In the genomic region with DNA sequence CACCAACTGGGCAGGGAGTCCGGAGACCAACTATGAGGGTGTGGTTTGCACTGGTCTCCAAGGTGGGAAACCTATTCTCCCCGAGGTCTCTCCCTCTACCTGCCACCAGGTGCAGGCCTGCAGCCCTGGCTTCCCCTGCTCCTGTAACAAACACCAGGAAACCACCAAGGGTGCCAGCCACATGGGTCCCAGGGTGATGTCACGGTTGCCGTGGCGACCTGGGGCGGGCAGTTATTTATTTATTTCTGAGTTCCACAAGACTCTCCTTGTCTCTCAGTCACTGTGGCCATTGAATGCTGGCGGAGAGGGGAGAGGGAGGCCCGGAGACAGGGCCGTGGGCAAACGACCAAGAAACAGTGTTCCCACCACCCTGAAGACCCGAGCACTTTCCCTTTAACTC, we compare ENCODE assay signal across 9 cellular contexts. TPM values are rescaled to one million over a fixed set of nuclear protein-coding genes. Genes with fewer than 3 reads are reported as not detected.
DNase-seq lines count a peak whose midpoint lies in the region; ATAC-seq and TF ChIP-seq lines count a peak whose summit lies in the region.
"Had no signal": no experiment of that assay in that cellular context is flagged by ENCODE, and none has a peak within 500 bp of the region (broad histone marks: within the 10 kb centered on the region; RNA-seq: fewer than 3 reads in every experiment).

No MANE protein-coding gene starts in this region.

- TF ChIP-seq CTCF in testis (IDR thresholded peaks at IDR 0.05): no peak

- H3K4me3 ChIP-seq in testis: no peak overlapping the region

- DNase-seq in activated CD4-positive, alpha-beta T cell treated with anti-CD3 and anti-CD28 coated beads, Interleukin-2, amount 50 U/mL, for 1 hour: peak; percentile 2
- no peak for DNase-seq in activated CD4-positive, alpha-beta T cell treated with anti-CD3 and anti-CD28 coated beads, Interleukin-2, amount 10 ng/mL, durations not matched to agents 24 days and 14 days
- peak; percentile 81 to 90 for DNase-seq in NCI-H526 (lab: John Stamatoyannopoulos, UW)
- DNase-seq in globus pallidus (ENCODE audit: low spot score): peak; percentile 93
- DNase-seq in testis: peak; percentile 95
- no peak for DNase-seq in Kasumi-1 (lab: John Stamatoyannopoulos, UW)

- H3K9me3 ChIP-seq in testis: no peaks in the 10 kb centered on the region

- H3K27ac ChIP-seq in testis: peak overlapping the region; percentile 16 to 19

- no peaks in the 10 kb centered on the region for H3K4me1 Mint-ChIP-seq in activated CD4-positive, alpha-beta T cell treated with anti-CD3 and anti-CD28 coated beads, Interleukin-2, amount 10 ng/mL, durations not matched to agents 24 days and 14 days
- H3K4me1 Mint-ChIP-seq: memory B cell had no signal

- intact Hi-C loops in activated CD4-positive, alpha-beta T cell treated with anti-CD3 and anti-CD28 coated beads, Interleukin-2, amount 10 ng/mL, durations not matched to agents 24 days and 14 days (cut with micrococcal nuclease): no loop called here
- intact Hi-C loops in testis (cut with DNase I; ENCODE audit: low total_unique reads): no loop called here

- H3K36me3 Mint-ChIP-seq in activated CD4-positive, alpha-beta T cell treated with anti-CD3 and anti-CD28 coated beads, Interleukin-2, amount 10 ng/mL, durations not matched to agents 24 days and 14 days (ENCODE audit: low read depth): no peaks in the 10 kb centered on the region
- H3K36me3 Mint-ChIP-seq: memory B cell had no signal

- no peak overlapping the region for H3K27ac Mint-ChIP-seq in activated CD4-positive, alpha-beta T cell treated with anti-CD3 and anti-CD28 coated beads, Interleukin-2, amount 10 ng/mL, durations not matched to agents 24 days and 14 days
- H3K27ac Mint-ChIP-seq: memory B cell had no signal

- H3K36me3 ChIP-seq in testis (ENCODE audit: low read depth, missing control alignments): no peaks in the 10 kb centered on the region

- no peaks in the 10 kb centered on the region for H3K27me3 Mint-ChIP-seq in activated CD4-positive, alpha-beta T cell treated with anti-CD3 and anti-CD28 coated beads, Interleukin-2, amount 10 ng/mL, durations not matched to agents 24 days and 14 days

- no peak overlapping the region for H3K4me3 Mint-ChIP-seq in activated CD4-positive, alpha-beta T cell treated with anti-CD3 and anti-CD28 coated beads, Interleukin-2, amount 10 ng/mL, durations not matched to agents 24 days and 14 days
- H3K4me3 Mint-ChIP-seq: memory B cell had no signal

- no peak for ATAC-seq in GM19467 (IDR thresholded peaks at IDR 0.05; ENCODE audit: unreplicated experiment)
- ATAC-seq in GM21367 (IDR thresholded peaks at IDR 0.05; ENCODE audit: unreplicated experiment): no peak

- no peaks in the 10 kb centered on the region for H3K9me3 Mint-ChIP-seq in activated CD4-positive, alpha-beta T cell treated with anti-CD3 and anti-CD28 coated beads, Interleukin-2, amount 10 ng/mL, durations not matched to agents 24 days and 14 days
- H3K9me3 Mint-ChIP-seq: memory B cell had no signal

- 55 to 72% methylated on average over 11 of the region's 11 CpGs for WGBS in testis, 2 donors

- TF ChIP-seq POLR2A in testis (IDR thresholded peaks at IDR 0.05): no peak

- no peaks in the 10 kb centered on the region for H3K4me1 ChIP-seq in testis

- no peaks in the 10 kb centered on the region for H3K27me3 ChIP-seq in testis

RNA-seq across cellular contexts. Expression of a gene that starts 27.1 kb away (rescaled TPM):
- total RNA-seq in activated CD4-positive, alpha-beta T cell treated with anti-CD3 and anti-CD28 coated beads, Interleukin-2, amount 10 ng/mL, durations not matched to agents 24 days and 14 days: not detected in 2 replicates
- total RNA-seq in testis: 10 to 100 TPM; 21.6 to 32.0 TPM
- 20.4 TPM for polyA plus RNA-seq in testis (ENCODE audit: insufficient read depth, low read depth, low replicate concordance)

RNA-seq across cellular contexts. Expression of a gene that starts 48.4 kb away (rescaled TPM):
- 0.14 and 0.26 TPM in 2 replicates for total RNA-seq in activated CD4-positive, alpha-beta T cell treated with anti-CD3 and anti-CD28 coated beads, Interleukin-2, amount 10 ng/mL, durations not matched to agents 24 days and 14 days
- total RNA-seq in testis: 10 to 100 TPM; 24.3 to 25.6 TPM
- polyA plus RNA-seq in testis (ENCODE audit: insufficient read depth, low read depth, low replicate concordance): 29.7 TPM

Comparison
In these comparisons a context has a peak if more than half of its experiments do, and no peak if none do; other contexts are left out.
1. DNase-seq: peak in activated CD4-positive, alpha-beta T cell treated with anti-CD3 and anti-CD28 coated beads, Interleukin-2, amount 50 U/mL, for 1 hour (single experiment), NCI-H526 (2 of 2), globus pallidus (single experiment) and testis (single experiment); none in activated CD4-positive, alpha-beta T cell treated with anti-CD3 and anti-CD28 coated beads, Interleukin-2, amount 10 ng/mL, durations not matched to agents 24 days and 14 days (single experiment) and Kasumi-1 (0 of 2).
2. RNA of a gene that starts 27.1 kb away (total RNA-seq): 21.6 to 32.0 TPM in testis; not detected in activated CD4-positive, alpha-beta T cell treated with anti-CD3 and anti-CD28 coated beads, Interleukin-2, amount 10 ng/mL, durations not matched to agents 24 days and 14 days; every median in the first group is over 10 times any median in the second.
3. RNA of a gene that starts 48.4 kb away (total RNA-seq): 24.3 to 25.6 TPM in testis; 0.14 to 0.26 TPM in activated CD4-positive, alpha-beta T cell treated with anti-CD3 and anti-CD28 coated beads, Interleukin-2, amount 10 ng/mL, durations not matched to agents 24 days and 14 days; every median in the first group is over 10 times any median in the second.